Comparison of ENCODE assay signal across 8 cellular contexts in the genomic region with DNA sequence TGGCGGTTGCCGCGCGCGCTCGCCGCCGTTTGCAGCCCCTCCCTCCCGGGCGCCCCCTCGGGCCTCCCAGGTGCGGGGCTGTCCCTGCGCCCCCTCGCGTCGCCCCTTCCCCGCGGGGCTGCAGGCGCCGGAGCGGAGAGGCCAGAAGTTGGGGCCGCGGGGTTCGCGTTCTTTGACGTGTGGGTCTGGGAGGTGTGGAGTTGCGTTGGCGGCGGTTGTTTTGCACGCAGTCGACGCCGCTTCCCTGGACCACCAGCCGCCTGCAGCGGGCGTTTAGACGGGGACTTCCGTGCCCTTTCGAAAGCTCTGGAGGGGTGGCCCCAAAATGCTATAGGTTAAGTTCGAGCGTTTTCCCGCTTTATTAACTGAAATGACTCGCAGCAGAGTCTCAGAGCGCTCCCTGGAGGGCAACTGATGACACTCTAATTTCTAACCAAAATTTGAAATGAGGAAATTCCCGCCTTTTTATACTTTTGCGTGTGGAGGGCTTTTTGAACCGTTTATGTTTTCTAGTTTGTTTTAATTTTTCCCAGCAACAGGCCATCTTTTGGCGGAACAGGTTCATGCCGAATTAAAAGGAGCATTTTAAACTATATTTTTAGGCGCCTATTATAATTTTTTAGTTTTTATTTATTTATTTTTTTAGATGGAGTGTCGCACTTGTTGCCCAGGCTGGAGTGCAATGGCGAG. TPM values are rescaled to one million over a fixed set of nuclear protein-coding genes. Genes with fewer than 3 reads are reported as not detected.
A peak's percentile ranks its signal among the peaks of the same experiment; 100 is the strongest.
DNase-seq lines count a peak whose midpoint lies in the region; ATAC-seq and TF ChIP-seq lines count a peak whose summit lies in the region.

No MANE protein-coding gene starts in this region.

- intact Hi-C loops in left colon (cut with DNase I, micrococcal nuclease): loop anchor here in 1 of 2 donors (10.0 kb wide), 1 partner anchor 92 kb away; no protein-coding TSS in a partner anchor

- TF ChIP-seq CTCF in choroid plexus epithelial cell (conservative IDR thresholded peaks at IDR 0.05; ENCODE audit: low read depth, low read length): peak; percentile 78

- ATAC-seq in GM19035 (IDR thresholded peaks at IDR 0.05; ENCODE audit: unreplicated experiment) (peak; percentile 56), HG03378 (IDR thresholded peaks at IDR 0.05; ENCODE audit: unreplicated experiment) (peak; percentile 77), left colon (peak; percentile 50)

- peak overlapping the region; percentile 75 for H3K4me3 ChIP-seq in choroid plexus epithelial cell (ENCODE audit: low read depth, low read length)

- DNase-seq in AML-193 (lab: John Stamatoyannopoulos, UW) (peak; percentile 94 to 96), NCI-H446 treated with DMSO at 0.1 percent for 48 hours (lab: John Stamatoyannopoulos, UW) (peak; percentile 86), choroid plexus epithelial cell (ENCODE audit: low read depth) (peak; percentile 87), left colon (peak; percentile 77 to 78)
- peak; percentile 68 for DNase-seq in activated CD4-positive, alpha-beta T cell treated with anti-CD3 and anti-CD28 coated beads for 1 hour
- peak; percentile 85 for DNase-seq in stimulated activated CD4-positive, alpha-beta T cell treated with anti-CD3 and anti-CD28 coated beads, Interleukin-2, amount 100 ng/mL, for 24 hours

RNA-seq across cellular contexts. Expression of a gene that starts 0.9 kb away (rescaled TPM):
- 10 to 100 TPM; 63.3 to 70.7 TPM for total RNA-seq in left colon

Comparison
In these comparisons a context has a peak if more than half of its experiments do, and no peak if none do; other contexts are left out.
1. Peak in every context shown above with its lines: DNase-seq, ATAC-seq and H3K4me3 ChIP-seq.